ENCODE assay signal across 9 cellular contexts in genomic region chr4:154441982-154442381, GRCh38. TPM values are rescaled to one million over a fixed set of nuclear protein-coding genes. Genes with fewer than 3 reads are reported as not detected.
"Had no signal": no experiment of that assay in that cellular context is flagged by ENCODE, and none has a peak within 500 bp of the region (broad histone marks: within the 10 kb centered on the region; RNA-seq: fewer than 3 reads in every experiment).

No MANE protein-coding gene starts in this region.

- H3K4me2 ChIP-seq: KMS-11 had no signal

- FAIRE-seq: HepG2, HTR-8/SVneo had no signal

- ATAC-seq: HepG2 had no signal

- H3K9ac ChIP-seq: KMS-11 had no signal

- H3K27ac ChIP-seq: HL-60, KMS-11 had no signal

- DNase-seq: IMR-90, KBM-7, KG1 had no signal

RNA-seq across cellular contexts. Expression of gene DCHS2, which starts 49.6 kb away (rescaled TPM):
- total RNA-seq: HepG2, HT-29, HT1080, IMR-90 had no signal
- polyA plus RNA-seq: IMR-90 had no signal
